Comparison of ENCODE assay signal across 33 cellular contexts in genomic region chr19:32749361-32749760, GRCh38. TPM values are rescaled to one million over a fixed set of nuclear protein-coding genes. Genes with fewer than 3 reads are reported as not detected.
A peak's percentile ranks its signal among the peaks of the same experiment; 100 is the strongest.
DNase-seq lines count a peak whose midpoint lies in the region; TF ChIP-seq lines count a peak whose summit lies in the region.
"Had no signal": no experiment of that assay in that cellular context is flagged by ENCODE, and none has a peak within 500 bp of the region (broad histone marks: within the 10 kb centered on the region; RNA-seq: fewer than 3 reads in every experiment).

No MANE protein-coding gene starts in this region.

- H3K14ac ChIP-seq in neuronal stem cell (ENCODE audit: low read length) = no peak overlapping the region

- no peak overlapping the region for H2BK120ac ChIP-seq in neuronal stem cell (ENCODE audit: low read depth, low read length)

- no peaks in the 10 kb centered on the region for H3K79me2 ChIP-seq in neural cell (replicated peaks; ENCODE audit: insufficient read depth, low read length)

- peak overlapping the region; percentile 38 for H3K4me2 ChIP-seq in neural cell (ENCODE audit: low read length)
- no peak overlapping the region for H3K4me2 ChIP-seq in neuronal stem cell (ENCODE audit: insufficient read depth, low read length, poor library complexity, severe bottlenecking)
- H3K4me2 ChIP-seq: A549, BLaER1 had no signal

- H4K20me1 ChIP-seq in neural cell (ENCODE audit: insufficient read depth) = no peaks in the 10 kb centered on the region
- H4K20me1 ChIP-seq: BLaER1 had no signal

- POLR2A ChIA-PET in HEK293 (lab: Yijun Ruan, JAX) = no interaction called here

- H3K27ac ChIP-seq in HEK293 (ENCODE audit: extremely low read depth, low read depth, low read length) (no peak overlapping the region), neural cell (ENCODE audit: low read length) (peak overlapping the region; percentile 92), neuronal stem cell (replicated peaks; ENCODE audit: low read length) (no peak overlapping the region), right atrium auricular region (no peak overlapping the region)
- H3K27ac ChIP-seq: 22Rv1; A549; BLaER1; BLaER1 treated with 17β-estradiol and CSF1 and Interleukin-3, amounts not matched to agents 10 nM and 100 nM; C4-2B had no signal

- TF ChIP-seq CTCF in HEK293 (tag by site-specific recombination; IDR thresholded peaks at IDR 0.05) (no peak), neural cell (IDR thresholded peaks at IDR 0.05; ENCODE audit: poor library complexity, severe bottlenecking) (no peak), right atrium auricular region (IDR thresholded peaks at IDR 0.05) (no peak)

- H3K9me3 ChIP-seq in HEK293 (ENCODE audit: control insufficient read depth, insufficient read depth, low read depth, low read length) (no peaks in the 10 kb centered on the region), neural cell (ENCODE audit: low read length) (no peaks in the 10 kb centered on the region), neuronal stem cell (replicated peaks in 1 of 2; ENCODE audit: control insufficient read depth in 2 of 2, insufficient read depth in 1 of 2, low read depth in 1 of 2, low read length in 2 of 2) (no peaks in the 10 kb centered on the region), right atrium auricular region (no peaks in the 10 kb centered on the region)
- H3K9me3 ChIP-seq: A549; BE2C; BLaER1; BLaER1 treated with 17β-estradiol and CSF1 and Interleukin-3, amounts not matched to agents 10 nM and 100 nM; Caco-2 had no signal

- no peaks in the 10 kb centered on the region for H3K9me2 ChIP-seq in neural cell (ENCODE audit: insufficient read depth, low read length)

- WGBS in neuronal stem cell (ENCODE audit: extremely low coverage in 2 of 2, insufficient read length in 2 of 2, insufficient replicate concordance in 1 of 2), 2 donors = no CpG with 5 or more reads among the region's 6 CpGs

- H2BK15ac ChIP-seq in neuronal stem cell (ENCODE audit: low read length) = no peak overlapping the region

- H2BK5ac ChIP-seq in neuronal stem cell (ENCODE audit: low read length) = no peak overlapping the region

- no peaks in the 10 kb centered on the region for H3K79me1 ChIP-seq in neuronal stem cell (ENCODE audit: low read depth, low read length)

- H2BK12ac ChIP-seq in neuronal stem cell (ENCODE audit: low read length) = no peak overlapping the region

- no peak overlapping the region for H3K23ac ChIP-seq in neuronal stem cell (ENCODE audit: low read depth, low read length, poor library complexity)

- no peak overlapping the region for H3K18ac ChIP-seq in neuronal stem cell (ENCODE audit: low read length)

- TF ChIP-seq EP300 in neural cell (conservative IDR thresholded peaks at IDR 0.05; ENCODE audit: poor library complexity, severe bottlenecking) = no peak

- H3K27me3 ChIP-seq in neural cell (ENCODE audit: insufficient read depth, low read depth, low read length) (no peaks in the 10 kb centered on the region), neuronal stem cell (ENCODE audit: control insufficient read depth in 3 of 3, insufficient read depth in 3 of 3, low read depth in 1 of 3, low read length in 3 of 3) (no peaks in the 10 kb centered on the region), right atrium auricular region (no peaks in the 10 kb centered on the region)
- H3K27me3 ChIP-seq: BLaER1 had no signal

- DNase-seq in neuronal stem cell (ENCODE audit: low spot score) (no peak), right atrium auricular region (ENCODE audit: low spot score) (no peak)
- no peak for DNase-seq in activated naive CD4-positive, alpha-beta T cell (lab: John Stamatoyannopoulos, UW)
- DNase-seq in effector CD4-positive, alpha-beta T cell = no peak
- DNase-seq: 8988T; ACHN; AML-193; BE2C; C1 segment of cervical spinal cord; Caco-2; Calu3; CD4-positive, alpha-beta memory T cell; CD4-positive, alpha-beta T cell; CD4-positive, CD25-positive, alpha-beta regulatory T cell; CD8-positive, alpha-beta memory T cell; CD8-positive, alpha-beta T cell; COR-L47; DMS 273 treated with DMSO at 0.1 percent for 48 hours; DMS153; DMS53; DMS79; DMS79 treated with DMSO at 0.1 percent for 48 hours; DND-41; EL had no signal

- peaks cover 8% of the 10 kb centered on the region for H3F3A ChIP-seq in neural cell (ENCODE audit: insufficient read depth, low read length, poor library complexity, severe bottlenecking)

- CTCF ChIA-PET in HEK293 (lab: Yijun Ruan, JAX) = interaction anchor here (0.7 kb wide), 1 partner anchor 83 kb away, joined by 3 read pairs; no protein-coding TSS in a partner anchor

- H3K4me3 ChIP-seq in HEK293 (ENCODE audit: low read depth, low read length) = no peak overlapping the region
- peak overlapping the region; percentile 32 for H3K4me3 ChIP-seq in neural cell (ENCODE audit: low read length)
- H3K4me3 ChIP-seq in neuronal stem cell (ENCODE audit: low read length in 2 of 2) = no peak overlapping the region
- no peak overlapping the region for H3K4me3 ChIP-seq in right atrium auricular region
- H3K4me3 ChIP-seq: A549; BLaER1; BLaER1 treated with 17β-estradiol and CSF1 and Interleukin-3, amounts not matched to agents 10 nM and 100 nM had no signal

- H4K8ac ChIP-seq in neuronal stem cell (ENCODE audit: low read depth, low read length) = peak overlapping the region; percentile 5

- H2AFZ ChIP-seq in neural cell (ENCODE audit: low read depth, low read length) (no peak overlapping the region), neuronal stem cell (ENCODE audit: low read length) (no peak overlapping the region)

- TF ChIP-seq RAD21 in neural cell (conservative IDR thresholded peaks at IDR 0.05) = no peak

- H2AK5ac ChIP-seq in neuronal stem cell (ENCODE audit: low read depth, low read length) = no peak overlapping the region

- H3K36me3 ChIP-seq in HEK293 (ENCODE audit: control insufficient read depth in 2 of 2, insufficient read depth in 1 of 2, low read length in 2 of 2) (no peaks in the 10 kb centered on the region), neural cell (ENCODE audit: insufficient read depth, low read length) (no peaks in the 10 kb centered on the region), neuronal stem cell (replicated peaks in 1 of 2; ENCODE audit: control insufficient read depth in 2 of 2, insufficient read depth in 2 of 2, low read length in 2 of 2) (no peaks in the 10 kb centered on the region), right atrium auricular region (no peaks in the 10 kb centered on the region)
- H3K36me3 ChIP-seq: BE2C; BLaER1; BLaER1 treated with 17β-estradiol and CSF1 and Interleukin-3, amounts not matched to agents 10 nM and 100 nM had no signal

- no peak overlapping the region for H3K4ac ChIP-seq in neuronal stem cell (ENCODE audit: low read length)

- H3K9ac ChIP-seq in neural cell (ENCODE audit: low read length) (peak overlapping the region; percentile 71), neuronal stem cell (ENCODE audit: low read depth, low read length, poor library complexity) (no peak overlapping the region)
- H3K9ac ChIP-seq: BLaER1; BLaER1 treated with 17β-estradiol and CSF1 and Interleukin-3, amounts not matched to agents 10 nM and 100 nM had no signal

- no peak overlapping the region for H4K91ac ChIP-seq in neuronal stem cell (ENCODE audit: low read depth, low read length, poor library complexity)

- H3K4me1 ChIP-seq in HEK293 (ENCODE audit: control insufficient read depth, insufficient read depth, low read length) (peaks cover 12% of the 10 kb centered on the region), neuronal stem cell (ENCODE audit: control insufficient read depth in 2 of 2, insufficient read depth in 1 of 2, low read depth in 1 of 2, low read length in 2 of 2) (peaks cover 13 to 17% of the 10 kb centered on the region in 2 donors), right atrium auricular region (no peaks in the 10 kb centered on the region)
- H3K4me1 ChIP-seq: A549, BE2C, Caco-2 had no signal

TF ChIP-seq in neural cell, 6 proteins besides CTCF, POLR2A, EP300 and RAD21:
- no peak for TF ChIP-seq EZH2 (IDR thresholded peaks at IDR 0.05; ENCODE audit: borderline replicate concordance, insufficient read depth, low read length, poor library complexity, severe bottlenecking)
- TF ChIP-seq REST (IDR thresholded peaks at IDR 0.05; ENCODE audit: borderline replicate concordance) = no peak
- no peak for TF ChIP-seq POLR2AphosphoS5 (IDR thresholded peaks at IDR 0.05)
- TF ChIP-seq TAF1 (IDR thresholded peaks at IDR 0.05; ENCODE audit: low read depth) = no peak
- no peak for TF ChIP-seq MXI1 (conservative IDR thresholded peaks at IDR 0.05; ENCODE audit: poor library complexity, severe bottlenecking)
- TF ChIP-seq SMC3 (conservative IDR thresholded peaks at IDR 0.05; ENCODE audit: poor library complexity) = no peak

RNA-seq across cellular contexts. Expression of gene TDRD12, which starts 29.8 kb away (rescaled TPM):
- 8.5 and 9.2 TPM in 2 replicates for polyA plus RNA-seq in neural cell
- 8.0 and 8.2 TPM in 2 replicates for polyA minus RNA-seq in neural cell
- polyA plus RNA-seq in neuronal stem cell (2013, experiment 1 of 2) = 0.11 TPM
- 0.06 TPM for polyA plus RNA-seq in neuronal stem cell (2013, experiment 2 of 2)
- total RNA-seq in right atrium auricular region = under 1 TPM; 0.28 to 0.96 TPM
- polyA plus RNA-seq: BJ, CD14-positive monocyte had no signal

RNA-seq across cellular contexts. Expression of gene NUDT19, which starts 57.7 kb away (rescaled TPM):
- 0.84 and 1.2 TPM in 2 replicates for polyA plus RNA-seq in neural cell
- 1.5 TPM in 2 replicates for polyA minus RNA-seq in neural cell
- 4.0 TPM for polyA plus RNA-seq in neuronal stem cell (2013, experiment 1 of 2)
- polyA plus RNA-seq in neuronal stem cell (2013, experiment 2 of 2) = 4.2 TPM
- 10 to 100 TPM in 1 of 2 donors, 1 to 10 TPM in 1; 9.1 to 18.0 TPM for total RNA-seq in right atrium auricular region
